Comparison of ENCODE assay signal across 27 cellular contexts in the genomic region with DNA sequence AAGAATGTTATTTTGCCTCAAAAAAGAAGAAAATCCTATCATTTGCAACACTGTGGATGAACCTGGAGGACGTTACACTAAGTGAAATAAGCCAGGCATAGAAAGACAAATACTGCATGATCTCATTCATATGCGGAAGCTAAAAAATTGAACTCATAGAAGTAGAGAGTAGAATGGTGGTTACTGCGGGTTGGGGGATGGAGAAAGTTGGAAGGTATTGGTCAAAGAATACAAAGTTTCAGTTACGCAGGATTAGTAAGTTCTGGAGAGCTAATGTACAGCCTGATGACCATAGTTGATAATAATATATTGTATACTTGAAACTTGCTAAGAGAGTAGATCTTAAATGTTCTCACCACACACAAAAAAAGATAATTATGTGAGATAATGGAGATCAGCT. TPM values are rescaled to one million over a fixed set of nuclear protein-coding genes. Genes with fewer than 3 reads are reported as not detected.
"Had no signal": no experiment of that assay in that cellular context is flagged by ENCODE, and none has a peak within 500 bp of the region (broad histone marks: within the 10 kb centered on the region; RNA-seq: fewer than 3 reads in every experiment).

No MANE protein-coding gene starts in this region.

- H2AFZ ChIP-seq: neural progenitor cell, parathyroid adenoma had no signal

- H3K9me3 ChIP-seq: ovary, psoas muscle, right lobe of liver, sigmoid colon, suprapubic skin, testis, tibial artery, transverse colon, upper lobe of right lung, uterus had no signal

- H3K9ac ChIP-seq: neural progenitor cell, parathyroid adenoma had no signal

- ATAC-seq: natural killer cell; psoas muscle; right cardiac atrium; right lobe of liver; stimulated activated effector memory CD8-positive, alpha-beta T cell treated with anti-CD3 and anti-CD28 coated beads, Interleukin-12 subunit alpha, Interleukin-12 subunit beta, amount 100 ng/mL, for 72 hours; stimulated activated naive B cell treated with anti-CD40 and anti-IgM and Interleukin-4, amounts not matched to agents 10 μg/mL and 1 μg/mL and 100 μg/mL, for 72 hours; stimulated activated naive CD8-positive, alpha-beta T cell treated with anti-CD3 and anti-CD28 coated beads, Interleukin-15, amount 100 ng/mL, for 72 hours; stimulated activated naive CD8-positive, alpha-beta T cell treated with anti-CD3 and anti-CD28 coated beads, Interleukin-15, Interleukin-2, amounts not matched to agents 100 U/mL and 50 U/mL, for 24 hours; upper lobe of right lung had no signal

- H3K4me3 ChIP-seq: neural progenitor cell, ovary, psoas muscle, right lobe of liver, sigmoid colon, suprapubic skin, testis, tibial artery, transverse colon, upper lobe of right lung, uterus had no signal

- H3K36me3 ChIP-seq: neural progenitor cell, ovary, right lobe of liver, sigmoid colon, suprapubic skin, tibial artery, transverse colon, upper lobe of right lung, uterus had no signal

- H3K27ac ChIP-seq: neural progenitor cell, ovary, parathyroid adenoma, psoas muscle, right lobe of liver, sigmoid colon, suprapubic skin, testis, tibial artery, transverse colon, upper lobe of right lung, uterus had no signal

- H3K79me2 ChIP-seq: parathyroid adenoma had no signal

- DNase-seq: natural killer cell; occipital lobe; ovary; posterior cingulate gyrus; psoas muscle; right cardiac atrium; right lobe of liver; sigmoid colon; small intestine; stimulated activated CD4-positive, alpha-beta T cell treated with anti-CD3 and anti-CD28 coated beads, Interleukin-15, amount 100 ng/mL, for 24 hours; stimulated activated CD4-positive, alpha-beta T cell treated with anti-CD3 and anti-CD28 coated beads, Interleukin-2, amount 100 ng/mL, for 24 hours; stimulated activated CD4-positive, alpha-beta T cell treated with anti-CD3 and anti-CD28 coated beads, Interleukin-2, amount 100 ng/mL, for 48 hours; stimulated activated CD4-positive, alpha-beta T cell treated with anti-CD3 and anti-CD28 coated beads, Interleukin-4, amount 100 ng/mL, for 24 hours; stimulated activated naive B cell treated with anti-CD40 and anti-IgM and Interleukin-4, amounts not matched to agents 10 μg/mL and 1 μg/mL and 100 μg/mL, for 72 hours; stimulated activated naive CD8-positive, alpha-beta T cell treated with anti-CD3 and anti-CD28 coated beads, Interleukin-15, amount 100 ng/mL, for 72 hours; stimulated activated naive CD8-positive, alpha-beta T cell treated with anti-CD3 and anti-CD28 coated beads, Interleukin-15, Interleukin-2, amounts not matched to agents 100 U/mL and 50 U/mL, for 24 hours; substantia nigra; testis; tibial artery; transverse colon; upper lobe of right lung; uterus had no signal

- H3K4me1 ChIP-seq: psoas muscle, right lobe of liver, testis, upper lobe of right lung, uterus had no signal

- FAIRE-seq: small intestine had no signal

- H3K4me2 ChIP-seq: neural progenitor cell had no signal

- H3K27me3 ChIP-seq: neural progenitor cell, ovary, right lobe of liver, sigmoid colon, suprapubic skin, testis, tibial artery, transverse colon, upper lobe of right lung, uterus had no signal

RNA-seq across cellular contexts. Expression of gene GALNT5, which starts 5.0 kb away (rescaled TPM):
- total RNA-seq: natural killer cell had no signal
- polyA plus RNA-seq: neural cell had no signal
